Comparison of ENCODE assay signal across 8 cellular contexts in the genomic region with DNA sequence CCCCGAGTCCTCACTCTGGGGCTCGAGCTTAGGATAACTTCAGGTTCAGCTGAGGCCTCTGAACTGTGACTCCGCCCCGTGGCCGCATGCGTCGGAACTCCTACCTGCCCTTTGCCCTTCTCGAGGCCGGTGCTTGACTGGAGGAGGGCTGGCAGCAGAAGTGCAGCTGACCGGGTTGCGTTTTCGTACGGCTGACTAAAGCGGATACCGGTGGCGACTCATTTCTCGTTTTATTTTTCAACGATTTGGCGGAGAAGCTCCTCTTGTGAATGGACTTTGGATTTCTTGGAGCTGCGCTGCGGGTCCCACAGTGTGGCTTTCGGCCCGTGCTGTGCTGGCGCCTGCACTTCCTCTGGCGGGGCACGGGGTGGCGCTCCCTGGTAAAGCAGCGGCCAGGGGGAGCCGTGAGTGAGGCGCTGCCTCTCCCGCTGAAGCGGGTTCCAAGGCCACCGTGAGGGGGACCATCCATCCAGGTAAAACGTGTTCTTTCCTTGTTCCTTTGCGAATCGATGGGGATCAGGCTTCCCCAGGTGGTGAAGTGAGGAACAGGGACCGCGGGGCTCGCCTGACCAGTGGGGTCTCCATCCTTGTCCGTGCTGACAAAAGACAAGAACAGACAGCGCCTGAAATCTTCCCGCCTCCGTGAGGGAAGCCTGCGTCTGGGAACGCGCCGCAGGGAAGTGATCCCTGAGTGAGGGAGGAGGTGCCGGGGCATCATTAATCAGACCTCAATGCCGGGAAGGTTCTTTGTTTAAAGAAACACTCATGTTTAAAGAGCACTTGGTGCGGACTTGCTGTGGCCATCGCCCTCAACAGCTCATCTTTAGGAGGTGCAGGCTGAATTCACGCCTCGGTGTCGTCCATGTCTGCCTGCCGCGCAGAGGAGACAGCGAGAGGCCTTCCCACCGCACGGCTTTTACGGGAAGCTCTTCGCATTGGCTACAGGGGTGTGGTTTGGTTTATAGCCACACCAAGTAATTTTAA.
A peak's percentile ranks its signal among the peaks of the same experiment; 100 is the strongest.
DNase-seq lines count a peak whose midpoint lies in the region; ATAC-seq and TF ChIP-seq lines count a peak whose summit lies in the region.

No MANE protein-coding gene starts in this region.

- ATAC-seq in GM18909 (IDR thresholded peaks at IDR 0.05; ENCODE audit: poor library complexity, unreplicated experiment) = peak; percentile 95
- peak; percentile 97 for ATAC-seq in HG03196 (IDR thresholded peaks at IDR 0.05; ENCODE audit: unreplicated experiment)

- peak overlapping the region; percentile 60 for H3K4me3 ChIP-seq in choroid plexus epithelial cell (ENCODE audit: low read depth, low read length)

- DNase-seq in AG08396 (ENCODE audit: low spot score) (peak; percentile 91), NCI-H345 (lab: John Stamatoyannopoulos, UW) (peak; percentile 81), choroid plexus epithelial cell (ENCODE audit: low read depth) (peak; percentile 74), left kidney (ENCODE audit: low read depth, low spot score) (peak; percentile 93)
- DNase-seq in activated CD4-positive, alpha-beta T cell treated with anti-CD3 and anti-CD28 coated beads for 24 hours (ENCODE audit: low read depth in 2 of 2) = peak; percentile 61 to 64
- peak; percentile 74 for DNase-seq in stimulated activated CD4-positive, alpha-beta T cell treated with anti-CD3 and anti-CD28 coated beads, Interleukin-1b, Interleukin-23, amount 100 ng/mL, for 48 hours

- peak; percentile 94 for TF ChIP-seq CTCF in choroid plexus epithelial cell (conservative IDR thresholded peaks at IDR 0.05; ENCODE audit: low read depth, low read length)

Comparison
In these comparisons a context has a peak if more than half of its experiments do, and no peak if none do; other contexts are left out.
1. Peak in every context shown above with its lines: DNase-seq, ATAC-seq and H3K4me3 ChIP-seq.